27 cellular contexts compared by ENCODE assay signal in genomic region chr4:145352438-145353145, GRCh38.
DNase-seq lines count a peak whose midpoint lies in the region; ATAC-seq, FAIRE-seq and TF ChIP-seq lines count a peak whose summit lies in the region.
"Had no signal": no experiment of that assay in that cellular context is flagged by ENCODE, and none has a peak within 500 bp of the region (broad histone marks: within the 10 kb centered on the region; RNA-seq: fewer than 3 reads in every experiment).

No MANE protein-coding gene starts in this region.

- no peaks in the 10 kb centered on the region for H3K27me3 ChIP-seq in GM23338 (ENCODE audit: insufficient read depth)
- H3K27me3 ChIP-seq in astrocyte (ENCODE audit: insufficient read depth, low read length) = no peaks in the 10 kb centered on the region
- H3K27me3 ChIP-seq: neutrophil, SJCRH30 had no signal

- no peak for DNase-seq in GM23338 (ENCODE audit: low spot score)
- DNase-seq in astrocyte (ENCODE audit: low read depth) = peak; percentile 41
- DNase-seq in head of caudate nucleus = peak in 24 of 42 donors; percentile 8 to 74 (median 42)
- peak; percentile 42 for DNase-seq in pons (ENCODE audit: low spot score)
- no peak for DNase-seq in GM19240 (ENCODE audit: insufficient read length, low spot score)
- DNase-seq: activated CD4-positive, alpha-beta T cell treated with anti-CD3 and anti-CD28 coated beads for 36 hours; activated CD8-positive, alpha-beta T cell treated with anti-CD3 and anti-CD28 coated beads, Interleukin-2, amount 10 ng/mL, durations not matched to agents 7 days and 5 days; activated naive CD4-positive, alpha-beta T cell treated with anti-CD3 and anti-CD28 coated beads, Interleukin-2, amount 10 ng/mL, durations not matched to agents 7 days and 5 days; amniotic stem cell; CD8-positive, alpha-beta T cell; mesenchymal stem cell; NCI-H2171; NCI-H510A; RPMI8226; SJCRH30; stimulated activated CD4-positive, alpha-beta T cell treated with anti-CD3 and anti-CD28 coated beads, Interleukin-15, amount 100 ng/mL, for 24 hours; stimulated activated CD4-positive, alpha-beta T cell treated with anti-CD3 and anti-CD28 coated beads, Interleukin-4, amount 100 ng/mL, for 4 hours; T-helper 9 cell; trophoblast cell had no signal

- H3K9me3 Mint-ChIP-seq in GM23338 (no peaks in the 10 kb centered on the region), astrocyte (ENCODE audit: unreplicated experiment) (peaks cover 10% of the 10 kb centered on the region)
- H3K9me3 Mint-ChIP-seq: activated naive CD4-positive, alpha-beta T cell treated with anti-CD3 and anti-CD28 coated beads, Interleukin-2, amount 10 ng/mL, durations not matched to agents 7 days and 5 days; activated T-helper 17 cell treated with anti-CD3 and anti-CD28 coated beads, Interleukin-2, amount 50 U/mL, for 72 hours; CD8-positive, alpha-beta T cell had no signal

- H3K79me2 ChIP-seq in GM23338 (replicated peaks; ENCODE audit: insufficient read depth) = no peaks in the 10 kb centered on the region
- H3K79me2 ChIP-seq in astrocyte (ENCODE audit: insufficient read depth, low read length) = no peaks in the 10 kb centered on the region

- peaks cover 8% of the 10 kb centered on the region for H3K9me2 ChIP-seq in GM23338 (ENCODE audit: insufficient read depth)

- H3K36me3 ChIP-seq in GM23338 (ENCODE audit: insufficient read depth) (no peaks in the 10 kb centered on the region), astrocyte (ENCODE audit: insufficient read depth, low read length) (no peaks in the 10 kb centered on the region)
- H3K36me3 ChIP-seq: neutrophil, prostate gland, SJCRH30 had no signal

- H3K4me3 Mint-ChIP-seq in GM23338 = no peak overlapping the region
- H3K4me3 Mint-ChIP-seq in astrocyte (ENCODE audit: unreplicated experiment) = no peak overlapping the region
- H3K4me3 Mint-ChIP-seq: activated CD4-positive, alpha-beta T cell treated with anti-CD3 and anti-CD28 coated beads for 36 hours; activated CD8-positive, alpha-beta T cell treated with anti-CD3 and anti-CD28 coated beads, Interleukin-2, amount 10 ng/mL, durations not matched to agents 7 days and 5 days; activated naive CD4-positive, alpha-beta T cell treated with anti-CD3 and anti-CD28 coated beads, Interleukin-2, amount 10 ng/mL, durations not matched to agents 7 days and 5 days; activated T-helper 17 cell treated with anti-CD3 and anti-CD28 coated beads, Interleukin-2, amount 50 U/mL, for 72 hours; B cell; CD8-positive, alpha-beta T cell; dendritic cell treated with granulocyte-macrophage colony-stimulating factor and Interleukin-4, amounts not matched to agents 40 ng/mL and 50 ng/mL, for 4 days had no signal

- H3K27ac ChIP-seq in GM23338 (ENCODE audit: low read depth) (no peak overlapping the region), astrocyte (ENCODE audit: low read depth, low read length) (no peak overlapping the region)
- H3K27ac ChIP-seq: neutrophil, prostate gland, SJCRH30 had no signal

- H3K9me3 ChIP-seq in astrocyte (ENCODE audit: insufficient read depth, low read depth, low read length) = no peaks in the 10 kb centered on the region
- H3K9me3 ChIP-seq: neutrophil, prostate gland, SJCRH30 had no signal

- H4K20me1 ChIP-seq in GM23338 (replicated peaks; ENCODE audit: insufficient read depth) (no peaks in the 10 kb centered on the region), astrocyte (ENCODE audit: insufficient read depth, low read length) (no peaks in the 10 kb centered on the region)

- H3K4me1 Mint-ChIP-seq in GM23338 = no peaks in the 10 kb centered on the region
- peaks cover 12% of the 10 kb centered on the region for H3K4me1 Mint-ChIP-seq in astrocyte (ENCODE audit: low read depth, unreplicated experiment)
- H3K4me1 Mint-ChIP-seq: activated naive CD4-positive, alpha-beta T cell treated with anti-CD3 and anti-CD28 coated beads, Interleukin-2, amount 10 ng/mL, durations not matched to agents 7 days and 5 days; activated T-helper 17 cell treated with anti-CD3 and anti-CD28 coated beads, Interleukin-2, amount 50 U/mL, for 72 hours; B cell had no signal

- H3K36me3 Mint-ChIP-seq in GM23338 (ENCODE audit: low read depth) (no peaks in the 10 kb centered on the region), astrocyte (ENCODE audit: low read depth, unreplicated experiment) (no peaks in the 10 kb centered on the region)
- H3K36me3 Mint-ChIP-seq: activated naive CD4-positive, alpha-beta T cell treated with anti-CD3 and anti-CD28 coated beads, Interleukin-2, amount 10 ng/mL, durations not matched to agents 7 days and 5 days; CD8-positive, alpha-beta T cell had no signal

- no peak overlapping the region for H3K4me3 ChIP-seq in GM23338
- no peak overlapping the region for H3K4me3 ChIP-seq in astrocyte (ENCODE audit: insufficient read depth, low read depth, low read length)
- H3K4me3 ChIP-seq: prostate gland, SJCRH30 had no signal

- intact Hi-C loops in head of caudate nucleus (cut with DNase I) = no loop called here

- no peak overlapping the region for H3K9ac ChIP-seq in astrocyte (ENCODE audit: low read length)

- H3F3A ChIP-seq in GM23338 (replicated peaks; ENCODE audit: low read depth) = no peaks in the 10 kb centered on the region

- ATAC-seq in GM23338 (no peak), HG03342 (IDR thresholded peaks at IDR 0.05; ENCODE audit: unreplicated experiment) (no peak), HG03135 (IDR thresholded peaks at IDR 0.05; ENCODE audit: unreplicated experiment) (no peak), GM21367 (IDR thresholded peaks at IDR 0.05; ENCODE audit: unreplicated experiment) (no peak)
- ATAC-seq: activated CD4-positive, alpha-beta T cell treated with anti-CD3 and anti-CD28 coated beads for 36 hours; activated CD8-positive, alpha-beta T cell treated with anti-CD3 and anti-CD28 coated beads, Interleukin-2, amount 10 ng/mL, durations not matched to agents 7 days and 5 days; activated T-helper 17 cell treated with anti-CD3 and anti-CD28 coated beads, Interleukin-2, amount 50 U/mL, for 72 hours; CD8-positive, alpha-beta T cell had no signal

- H3K4me2 ChIP-seq in GM23338 (no peak overlapping the region), astrocyte (ENCODE audit: low read length) (no peak overlapping the region)

- FAIRE-seq in astrocyte (lab: Jason Lieb, UNC) = no peak

- H2AFZ ChIP-seq in GM23338 (peak overlapping the region; percentile 76), astrocyte (ENCODE audit: low read depth, low read length) (peak overlapping the region; percentile 13)

- H3K27ac Mint-ChIP-seq in GM23338 (no peak overlapping the region), astrocyte (ENCODE audit: unreplicated experiment) (no peak overlapping the region)
- H3K27ac Mint-ChIP-seq: activated CD4-positive, alpha-beta T cell treated with anti-CD3 and anti-CD28 coated beads for 36 hours; activated CD8-positive, alpha-beta T cell treated with anti-CD3 and anti-CD28 coated beads, Interleukin-2, amount 10 ng/mL, durations not matched to agents 7 days and 5 days; activated naive CD4-positive, alpha-beta T cell treated with anti-CD3 and anti-CD28 coated beads, Interleukin-2, amount 10 ng/mL, durations not matched to agents 7 days and 5 days; activated T-helper 17 cell treated with anti-CD3 and anti-CD28 coated beads, Interleukin-2, amount 50 U/mL, for 72 hours; B cell; CD8-positive, alpha-beta T cell; dendritic cell treated with granulocyte-macrophage colony-stimulating factor and Interleukin-4, amounts not matched to agents 40 ng/mL and 50 ng/mL, for 4 days had no signal

- TF ChIP-seq CTCF in GM23338 (conservative IDR thresholded peaks at IDR 0.05; ENCODE audit: low read depth in 2 of 2) = no peak
- TF ChIP-seq CTCF in astrocyte (IDR thresholded peaks at IDR 0.05; ENCODE audit: insufficient read depth, low read depth, low read length) = no peak

- H3K4me1 ChIP-seq in GM23338 (ENCODE audit: insufficient read depth) (no peaks in the 10 kb centered on the region), astrocyte (ENCODE audit: insufficient read depth, low read length) (peaks cover 6% of the 10 kb centered on the region)
- H3K4me1 ChIP-seq: prostate gland, SJCRH30 had no signal

- H3K27me3 Mint-ChIP-seq in GM23338 (ENCODE audit: insufficient read depth, low read depth, poor library complexity) = peaks cover 3% of the 10 kb centered on the region
- no peaks in the 10 kb centered on the region for H3K27me3 Mint-ChIP-seq in astrocyte (ENCODE audit: low read depth, unreplicated experiment)
- H3K27me3 Mint-ChIP-seq: activated naive CD4-positive, alpha-beta T cell treated with anti-CD3 and anti-CD28 coated beads, Interleukin-2, amount 10 ng/mL, durations not matched to agents 7 days and 5 days; dendritic cell treated with granulocyte-macrophage colony-stimulating factor and Interleukin-4, amounts not matched to agents 40 ng/mL and 50 ng/mL, for 4 days had no signal

TF ChIP-seq in GM23338, 12 proteins besides CTCF, POLR2A, EP300 and RAD21 (continues in another document):
- TF ChIP-seq ZNF114 (CRISPR knock-in tag; IDR thresholded peaks at IDR 0.05) (no peak), JUNB (IDR thresholded peaks at IDR 0.05; ENCODE audit: unreplicated experiment) (no peak), NANOG (IDR thresholded peaks at IDR 0.05; ENCODE audit: borderline replicate concordance) (no peak), CREB1 (CRISPR knock-in tag; IDR thresholded peaks at IDR 0.05; ENCODE audit: low read depth) (no peak), STAT1 (IDR thresholded peaks at IDR 0.05; ENCODE audit: unreplicated experiment) (no peak), EZH2phosphoT487 (IDR thresholded peaks at IDR 0.05; ENCODE audit: unreplicated experiment) (no peak)
- TF ChIP-seq, protein P1, sequence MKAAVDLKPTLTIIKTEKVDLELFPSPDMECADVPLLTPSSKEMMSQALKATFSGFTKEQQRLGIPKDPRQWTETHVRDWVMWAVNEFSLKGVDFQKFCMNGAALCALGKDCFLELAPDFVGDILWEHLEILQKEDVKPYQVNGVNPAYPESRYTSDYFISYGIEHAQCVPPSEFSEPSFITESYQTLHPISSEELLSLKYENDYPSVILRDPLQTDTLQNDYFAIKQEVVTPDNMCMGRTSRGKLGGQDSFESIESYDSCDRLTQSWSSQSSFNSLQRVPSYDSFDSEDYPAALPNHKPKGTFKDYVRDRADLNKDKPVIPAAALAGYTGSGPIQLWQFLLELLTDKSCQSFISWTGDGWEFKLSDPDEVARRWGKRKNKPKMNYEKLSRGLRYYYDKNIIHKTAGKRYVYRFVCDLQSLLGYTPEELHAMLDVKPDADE (IDR thresholded peaks at IDR 0.05) = no peak

Comparison
In these comparisons a context has a peak if more than half of its experiments do, and no peak if none do; other contexts are left out.
1. DNase-seq: peak in astrocyte (single experiment), head of caudate nucleus (24 of 42) and pons (single experiment); none in GM23338 (single experiment) and GM19240 (single experiment).